Comparison of ENCODE assay signal across 8 cellular contexts in the genomic region with DNA sequence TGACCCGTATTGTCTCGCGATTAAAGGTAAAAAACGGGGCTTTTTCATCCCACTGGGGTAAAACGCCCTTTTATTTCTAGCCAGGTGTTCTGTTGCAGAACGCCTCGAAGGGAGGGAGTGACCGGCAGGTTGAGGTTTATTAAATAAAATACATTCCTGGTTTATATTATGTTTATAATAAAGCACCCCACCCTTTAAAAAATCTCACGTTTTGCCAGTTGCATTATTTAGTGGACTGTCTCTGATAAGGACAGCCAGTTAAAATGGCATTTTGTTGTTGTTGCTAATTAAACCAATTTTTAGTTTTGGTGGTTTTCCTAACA. TPM values are rescaled to one million over a fixed set of nuclear protein-coding genes. Genes with fewer than 3 reads are reported as not detected.
DNase-seq lines count a peak whose midpoint lies in the region; ATAC-seq and TF ChIP-seq lines count a peak whose summit lies in the region.

No MANE protein-coding gene starts in this region.

- H3K27me3 ChIP-seq in foreskin keratinocyte: no peaks in the 10 kb centered on the region

- peak overlapping the region; percentile 56 for H3K27ac ChIP-seq in foreskin keratinocyte

- POLR2A ChIA-PET in WTC11 (lab: Charles Lee): interaction anchor here (1.0 kb wide), 1 partner anchor 25 kb away, joined by 4 read pairs; a partner anchor contains a TSS

- H3K27me3 Mint-ChIP-seq in WTC11 (ENCODE audit: low read depth): no peaks in the 10 kb centered on the region; the same call in 1 of the 2 replicates

- peaks cover 7% of the 10 kb centered on the region for H3K4me1 Mint-ChIP-seq in WTC11

- H3K4me3 Mint-ChIP-seq in WTC11: peak overlapping the region; percentile 87

- peak overlapping the region; percentile 45 for H3K27ac Mint-ChIP-seq in WTC11

- TF ChIP-seq CTCF in GM12864 (IDR thresholded peaks at IDR 0.05; ENCODE audit: low read depth, low read length, missing control alignments) (no peak), WTC11 (IDR thresholded peaks at IDR 0.05) (no peak), foreskin keratinocyte (conservative IDR thresholded peaks at IDR 0.05) (no peak)

- DNase-seq in GM12864 (ENCODE audit: low read depth) (peak; percentile 38), WTC11 (ENCODE audit: low spot score) (no peak), foreskin keratinocyte (no peak), skeletal muscle cell (ENCODE audit: low read depth) (no peak), middle frontal gyrus (ENCODE audit: extremely low spot score, low spot score) (no peak), pons (ENCODE audit: low spot score) (no peak), NAMALWA (ENCODE audit: low spot score) (no peak)

- ATAC-seq in WTC11 (no peak), foreskin keratinocyte (no peak), GM18519 (IDR thresholded peaks at IDR 0.05; ENCODE audit: low FRiP score, unreplicated experiment) (no peak)

- no peaks in the 10 kb centered on the region for H3K4me1 ChIP-seq in foreskin keratinocyte

- peak overlapping the region; percentile 79 for H3K4me3 ChIP-seq in GM12864 (ENCODE audit: low read depth, low read length)
- peak overlapping the region; percentile 73 for H3K4me3 ChIP-seq in skeletal muscle cell (ENCODE audit: low read depth, low read length)

- H3K36me3 Mint-ChIP-seq in WTC11: peaks cover 41% of the 10 kb centered on the region

- peaks cover 23% of the 10 kb centered on the region for H3K9me3 Mint-ChIP-seq in WTC11

- CTCF ChIA-PET in WTC11 (lab: Charles Lee): interaction anchor here (0.9 kb wide), 1 partner anchor 25 kb away, joined by 3 read pairs; a partner anchor contains a TSS

TF ChIP-seq in WTC11, 78 proteins besides CTCF, POLR2A, EP300 and RAD21:
- TF ChIP-seq, protein P1, sequence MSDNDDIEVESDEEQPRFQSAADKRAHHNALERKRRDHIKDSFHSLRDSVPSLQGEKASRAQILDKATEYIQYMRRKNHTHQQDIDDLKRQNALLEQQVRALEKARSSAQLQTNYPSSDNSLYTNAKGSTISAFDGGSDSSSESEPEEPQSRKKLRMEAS (CRISPR knock-in tag; IDR thresholded peaks at IDR 0.05): 0 out of 2 replicates have a peak, but pooled peaks have one; percentile 7
- no peak for TF ChIP-seq CREB1 (CRISPR knock-in tag; IDR thresholded peaks at IDR 0.05)

RNA-seq across cellular contexts. Expression of a gene that starts 25.1 kb away (rescaled TPM):
- 46.9 to 65.9 TPM (median 47.2 TPM) in 3 replicates for total RNA-seq in WTC11 (2021)
- 2.1 and 2.2 TPM in 2 replicates for total RNA-seq in foreskin keratinocyte
- polyA plus RNA-seq in foreskin keratinocyte: 0.20 and 0.31 TPM in 2 replicates

RNA-seq across cellular contexts. Expression of a gene that starts 40.4 kb away (rescaled TPM):
- total RNA-seq in WTC11 (2021): 5.9 to 8.6 TPM (median 6.8 TPM) in 3 replicates
- 6.1 and 6.5 TPM in 2 replicates for total RNA-seq in foreskin keratinocyte
- 2.6 and 2.9 TPM in 2 replicates for polyA plus RNA-seq in foreskin keratinocyte

RNA-seq across cellular contexts. Expression of a gene that starts 52.9 kb away (rescaled TPM):
- total RNA-seq in WTC11 (2021) (4.5 to 6.4 TPM (median 5.2 TPM) in 3 replicates), foreskin keratinocyte (1.1 and 1.3 TPM in 2 replicates)
- polyA plus RNA-seq in foreskin keratinocyte: 0.29 and 0.47 TPM in 2 replicates

Comparison
In these comparisons a context has a peak if more than half of its experiments do, and no peak if none do; other contexts are left out.
1. RNA of a gene that starts 25.1 kb away (total RNA-seq): 46.9 to 65.9 TPM in WTC11; 2.1 to 2.2 TPM in foreskin keratinocyte; every median in the first group is over 10 times any median in the second.